ENCODE assay signal across 8 cellular contexts in the genomic region with DNA sequence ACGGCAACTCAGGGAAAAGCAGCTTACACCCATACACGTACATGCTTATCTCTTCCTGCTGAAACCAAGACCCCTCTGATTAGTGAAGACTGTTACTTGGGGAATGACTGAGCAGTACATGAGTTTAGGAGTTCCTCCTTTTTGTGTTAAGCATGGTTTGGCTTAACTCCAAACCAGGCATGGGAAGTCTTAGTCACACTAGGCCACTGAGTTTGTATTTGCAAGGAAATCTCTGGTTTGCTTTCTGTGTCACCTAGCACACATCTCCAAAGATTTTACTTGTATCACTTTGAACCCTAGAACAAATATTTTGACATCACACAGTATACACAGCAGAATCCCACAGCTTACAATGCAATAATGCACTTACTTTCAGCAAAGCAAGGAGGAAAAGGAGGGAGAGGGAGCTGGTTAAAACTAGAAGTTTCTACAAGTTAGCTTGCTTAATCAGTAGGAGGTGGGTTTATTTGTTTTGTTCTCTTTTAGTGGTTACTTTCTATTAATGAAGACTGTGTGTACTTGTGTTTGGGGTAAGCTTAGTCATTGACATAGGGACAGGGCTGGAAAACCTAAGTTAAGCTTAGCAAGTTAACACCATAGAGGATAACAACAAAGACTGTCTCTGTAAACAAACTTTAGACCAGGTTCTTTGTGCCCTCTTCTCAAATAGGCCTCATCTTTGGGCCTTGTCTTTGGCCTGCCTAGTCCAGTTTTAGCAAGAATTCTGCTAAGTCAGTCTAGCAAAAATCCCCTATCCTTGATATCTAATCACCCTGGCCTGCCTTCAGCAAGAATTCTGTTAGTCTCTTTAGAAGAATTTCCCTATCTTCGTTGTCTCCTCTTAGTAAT.
DNase-seq lines count a peak whose midpoint lies in the region; ATAC-seq and TF ChIP-seq lines count a peak whose summit lies in the region.

No MANE protein-coding gene starts in this region.

- H3K4me3 ChIP-seq in esophagus squamous epithelium: no peak overlapping the region

- H3K27me3 Mint-ChIP-seq in progenitor cell of endocrine pancreas: no peaks in the 10 kb centered on the region

- intact Hi-C loops in esophagus squamous epithelium (cut with DNase I): no loop called here

- H3K27ac ChIP-seq in esophagus squamous epithelium: peak overlapping the region in 3 of 4 donors; percentile 34 to 54 (median 36)

- peaks cover 28% of the 10 kb centered on the region for H3K4me1 Mint-ChIP-seq in progenitor cell of endocrine pancreas (ENCODE audit: low read depth)

- no peaks in the 10 kb centered on the region for H3K27me3 ChIP-seq in esophagus squamous epithelium

- H3K36me3 Mint-ChIP-seq in progenitor cell of endocrine pancreas (ENCODE audit: insufficient read depth): no peaks in the 10 kb centered on the region

- H3K36me3 ChIP-seq in esophagus squamous epithelium: no peaks in the 10 kb centered on the region

- DNase-seq in RPMI8226 (peak; percentile 75), esophagus squamous epithelium (lab: John Stamatoyannopoulos, UW) (no peak), progenitor cell of endocrine pancreas (ENCODE audit: low spot score, unreplicated experiment) (no peak), islet precursor cell (no peak)

- TF ChIP-seq CTCF in esophagus squamous epithelium (IDR thresholded peaks at IDR 0.05) (no peak), progenitor cell of endocrine pancreas (IDR thresholded peaks at IDR 0.05; ENCODE audit: unreplicated experiment) (no peak)

- peak; percentile 54 for ATAC-seq in GM18499 (IDR thresholded peaks at IDR 0.05; ENCODE audit: insufficient read depth, unreplicated experiment)
- ATAC-seq in HG02885 (IDR thresholded peaks at IDR 0.05; ENCODE audit: poor library complexity, unreplicated experiment): peak; percentile 61
- ATAC-seq in HG02840 (IDR thresholded peaks at IDR 0.05; ENCODE audit: low FRiP score, unreplicated experiment): no peak
- ATAC-seq in GM21381 (IDR thresholded peaks at IDR 0.05; ENCODE audit: unreplicated experiment): no peak

- no peak overlapping the region for H3K4me3 Mint-ChIP-seq in progenitor cell of endocrine pancreas (ENCODE audit: low read depth)

- H3K27ac Mint-ChIP-seq in progenitor cell of endocrine pancreas: peak overlapping the region; percentile 62

- peaks cover 0 to 14% (median 9%) of the 10 kb centered on the region in 3 donors for H3K4me1 ChIP-seq in esophagus squamous epithelium

- H3K9me3 ChIP-seq in esophagus squamous epithelium: no peaks in the 10 kb centered on the region

- 37 to 60% methylated on average over 3 of the region's 3 CpGs for WGBS in esophagus squamous epithelium, 2 donors

- no peak for TF ChIP-seq POLR2A in esophagus squamous epithelium (IDR thresholded peaks at IDR 0.05)

- H3K9me3 Mint-ChIP-seq in progenitor cell of endocrine pancreas (ENCODE audit: low read depth): no peaks in the 10 kb centered on the region

Comparison
In these comparisons a context has a peak if more than half of its experiments do, and no peak if none do; other contexts are left out.
1. ATAC-seq: peak in GM18499 (single experiment) and HG02885 (single experiment); none in HG02840 (single experiment) and GM21381 (single experiment).